In the genomic region with DNA sequence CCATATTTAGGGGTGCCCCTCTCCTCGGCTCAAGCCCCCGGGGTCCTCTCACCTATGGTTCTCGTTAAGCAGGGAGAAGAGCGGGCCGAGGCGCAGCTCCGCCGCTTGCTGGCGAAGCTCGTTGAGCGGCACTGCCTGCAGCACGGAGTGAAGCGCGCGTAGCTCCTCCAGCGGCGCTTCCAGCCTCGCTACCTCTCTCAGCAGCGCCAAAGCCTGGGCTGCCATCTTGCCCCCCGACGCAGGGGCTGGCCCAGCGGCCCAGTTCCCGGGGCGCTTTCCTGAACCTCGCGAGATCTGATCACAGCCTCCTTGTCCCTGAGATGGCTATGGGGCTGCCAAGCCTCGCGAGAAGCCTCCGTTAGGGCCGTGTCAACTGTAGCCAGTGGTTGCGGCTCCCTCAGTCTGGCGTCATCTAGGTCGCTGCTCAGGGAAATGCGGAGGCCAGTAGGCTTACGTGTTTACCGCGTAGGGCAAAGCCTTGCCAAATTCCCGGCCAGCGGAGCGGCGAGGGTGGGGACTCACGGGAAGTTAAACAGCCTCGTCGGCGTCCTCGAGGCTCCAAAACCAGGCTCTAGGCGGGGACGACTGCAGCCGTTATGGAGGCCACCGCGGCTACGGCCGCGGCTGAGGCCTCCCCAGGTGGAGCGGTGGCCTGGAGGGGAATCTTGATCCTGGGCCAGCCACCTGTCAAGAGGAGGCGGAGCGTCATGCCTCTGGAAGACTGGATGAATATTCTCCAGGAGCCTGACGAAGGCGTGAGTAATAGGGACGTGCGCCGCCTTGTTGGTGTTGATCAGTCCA, we compare ENCODE assay signal across 8 cellular contexts. TPM values are rescaled to one million over a fixed set of nuclear protein-coding genes. Genes with fewer than 3 reads are reported as not detected.
DNase-seq lines count a peak whose midpoint lies in the region; ATAC-seq and TF ChIP-seq lines count a peak whose summit lies in the region.

A gene (minus strand): TSS at position 238 of the 801 bp plus-strand sequence. CDS start 13 bp downstream, at position 225.

- H3F3A ChIP-seq in DOHH2 (ENCODE audit: control insufficient read depth, insufficient read depth) = peaks cover 5% of the 10 kb centered on the region; the same call in 1 of the 2 replicates
- H3F3A ChIP-seq in GM23338 (replicated peaks; ENCODE audit: low read depth) = no peaks in the 10 kb centered on the region
- no peaks in the 10 kb centered on the region for H3F3A ChIP-seq in neural cell (ENCODE audit: insufficient read depth, low read length, poor library complexity, severe bottlenecking)

- H3K9me3 Mint-ChIP-seq in GM23338 = no peaks in the 10 kb centered on the region

- TF ChIP-seq EP300 in neural cell (conservative IDR thresholded peaks at IDR 0.05; ENCODE audit: poor library complexity, severe bottlenecking) (peak; percentile 49), stomach (IDR thresholded peaks at IDR 0.05) (peak; percentile 57)

- TF ChIP-seq CTCF in DOHH2 (IDR thresholded peaks at IDR 0.05; ENCODE audit: low read depth, low read length, poor library complexity, severe bottlenecking) = peak; percentile 21
- TF ChIP-seq CTCF in GM23338 (conservative IDR thresholded peaks at IDR 0.05; ENCODE audit: low read depth in 2 of 2) = no peak
- no peak for TF ChIP-seq CTCF in fibroblast of villous mesenchyme (IDR thresholded peaks at IDR 0.05; ENCODE audit: insufficient read depth, low read depth, low read length)
- TF ChIP-seq CTCF in neural cell (IDR thresholded peaks at IDR 0.05; ENCODE audit: poor library complexity, severe bottlenecking) = peak; percentile 37
- no peak for TF ChIP-seq CTCF in stomach (IDR thresholded peaks at IDR 0.05)

- H3K9me3 ChIP-seq in DOHH2 (ENCODE audit: control insufficient read depth, insufficient read depth, low read length) (no peaks in the 10 kb centered on the region), neural cell (ENCODE audit: low read length) (no peaks in the 10 kb centered on the region), stomach (no peaks in the 10 kb centered on the region)

- peak within 1 kb of the TSS; percentile 48 for H3K27ac ChIP-seq in DOHH2 (ENCODE audit: low read depth, low read length)
- peak within 1 kb of the TSS; percentile 98 for H3K27ac ChIP-seq in GM23338 (ENCODE audit: low read depth)
- H3K27ac ChIP-seq in neural cell (ENCODE audit: low read length) = peak within 1 kb of the TSS; percentile 90
- peak within 1 kb of the TSS; percentile 81 to 97 (median 96) for H3K27ac ChIP-seq in stomach

- H3K9me2 ChIP-seq in DOHH2 (replicated peaks; ENCODE audit: control insufficient read depth, low read length) (no peaks in the 10 kb centered on the region), GM23338 (ENCODE audit: insufficient read depth) (no peaks in the 10 kb centered on the region), neural cell (ENCODE audit: insufficient read depth, low read length) (no peaks in the 10 kb centered on the region)

- H3K36me3 Mint-ChIP-seq in GM23338 (ENCODE audit: low read depth) = peaks cover 22% of the 10 kb centered on the region

- H2AFZ ChIP-seq in GM23338 (peak within 1 kb of the TSS; percentile 84), neural cell (ENCODE audit: low read depth, low read length) (peak within 1 kb of the TSS; percentile 92)

- no peaks in the 10 kb centered on the region for H4K20me1 ChIP-seq in DOHH2 (ENCODE audit: control insufficient read depth, insufficient read depth, low read depth, low read length)
- peaks cover 3% of the 10 kb centered on the region; the same call in 1 of the 2 replicates for H4K20me1 ChIP-seq in GM23338 (replicated peaks; ENCODE audit: insufficient read depth)
- no peaks in the 10 kb centered on the region for H4K20me1 ChIP-seq in neural cell (ENCODE audit: insufficient read depth)

- H3K4me2 ChIP-seq in DOHH2 (ENCODE audit: low read length) (peak within 1 kb of the TSS; percentile 86), GM23338 (peak within 1 kb of the TSS; percentile 99), neural cell (ENCODE audit: low read length) (peak within 1 kb of the TSS; percentile 48)

- WGBS in stomach, 5 donors = 3 to 9% (median 6%) methylated on average over 15 to 62 of the region's 62 CpGs

- peak within 1 kb of the TSS; percentile 90 for H3K9ac ChIP-seq in neural cell (ENCODE audit: low read length)

- DNase-seq in GM23338 (ENCODE audit: low spot score) (peak; percentile 100), LoVo (ENCODE audit: low spot score) (peak; percentile 100), SHP77 treated with DMSO at 0.1 percent for 48 hours (lab: John Stamatoyannopoulos, UW) (peak; percentile 95), activated gamma-delta T cell treated with Interleukin-2 at 50 U/mL for 16 hours (peak; percentile 95), fibroblast of villous mesenchyme (ENCODE audit: low read depth) (peak; percentile 100), stomach (peak; percentile 98)

- H3K36me3 ChIP-seq in DOHH2 (ENCODE audit: control insufficient read depth, low read length) (peaks cover 32% of the 10 kb centered on the region), GM23338 (ENCODE audit: insufficient read depth) (peaks cover 4% of the 10 kb centered on the region; the same call in 1 of the 2 replicates), neural cell (ENCODE audit: insufficient read depth, low read length) (no peaks in the 10 kb centered on the region), stomach (peaks cover 0 to 29% (median 8%) of the 10 kb centered on the region in 4 donors)

- ATAC-seq in GM23338 = peak; percentile 98

- H3K79me2 ChIP-seq in DOHH2 (ENCODE audit: control insufficient read depth, low read length) (peaks cover 59% of the 10 kb centered on the region), GM23338 (replicated peaks; ENCODE audit: insufficient read depth) (peaks cover 64% of the 10 kb centered on the region), neural cell (replicated peaks; ENCODE audit: insufficient read depth, low read length) (peaks cover 13% of the 10 kb centered on the region)

- peak within 1 kb of the TSS; percentile 100 for H3K27ac Mint-ChIP-seq in GM23338

- peaks cover 8% of the 10 kb centered on the region for H3K27me3 Mint-ChIP-seq in GM23338 (ENCODE audit: insufficient read depth, low read depth, poor library complexity)

- intact Hi-C loops in stomach (cut with DNase I; ENCODE audit: low total_unique reads) = no loop called here

- peaks cover 25% of the 10 kb centered on the region for H3K4me1 Mint-ChIP-seq in GM23338

- peak; percentile 13 for TF ChIP-seq RAD21 in neural cell (conservative IDR thresholded peaks at IDR 0.05)

- H3K4me1 ChIP-seq in DOHH2 (ENCODE audit: control insufficient read depth, low read length) (peaks cover 33% of the 10 kb centered on the region), GM23338 (ENCODE audit: insufficient read depth) (peaks cover 12% of the 10 kb centered on the region), stomach (peaks cover 15 to 83% (median 47%) of the 10 kb centered on the region in 4 donors)

- H3K4me3 ChIP-seq in DOHH2 (ENCODE audit: low read length) (peak within 1 kb of the TSS; percentile 89), GM23338 (peak within 1 kb of the TSS; percentile 96), fibroblast of villous mesenchyme (ENCODE audit: low read depth, low read length) (peak within 1 kb of the TSS; percentile 99), neural cell (ENCODE audit: low read length) (peak within 1 kb of the TSS; percentile 74), stomach (peak within 1 kb of the TSS; percentile 75 to 92 (median 78))

- peak in 2 of 4 donors; percentile 19 to 59 for TF ChIP-seq POLR2A in stomach (IDR thresholded peaks at IDR 0.05)

- peak within 1 kb of the TSS; percentile 99 for H3K4me3 Mint-ChIP-seq in GM23338

- H3K27me3 ChIP-seq in DOHH2 (ENCODE audit: control insufficient read depth, low read length) (no peaks in the 10 kb centered on the region), GM23338 (ENCODE audit: insufficient read depth) (no peaks in the 10 kb centered on the region), neural cell (ENCODE audit: insufficient read depth, low read depth, low read length) (no peaks in the 10 kb centered on the region), stomach (no peaks in the 10 kb centered on the region)

TF ChIP-seq in GM23338, 12 proteins besides CTCF, POLR2A, EP300 and RAD21 (continues in another document):
- TF ChIP-seq NANOG (IDR thresholded peaks at IDR 0.05; ENCODE audit: borderline replicate concordance) (no peak), CREB1 (CRISPR knock-in tag; IDR thresholded peaks at IDR 0.05; ENCODE audit: low read depth) (peak; percentile 87)

TF ChIP-seq in neural cell, 6 proteins besides CTCF, POLR2A, EP300 and RAD21 (continues in another document):
- peak; percentile 84 for TF ChIP-seq POLR2AphosphoS5 (IDR thresholded peaks at IDR 0.05)
- peak; percentile 35 for TF ChIP-seq SMC3 (conservative IDR thresholded peaks at IDR 0.05; ENCODE audit: poor library complexity)
- TF ChIP-seq, protein P1, sequence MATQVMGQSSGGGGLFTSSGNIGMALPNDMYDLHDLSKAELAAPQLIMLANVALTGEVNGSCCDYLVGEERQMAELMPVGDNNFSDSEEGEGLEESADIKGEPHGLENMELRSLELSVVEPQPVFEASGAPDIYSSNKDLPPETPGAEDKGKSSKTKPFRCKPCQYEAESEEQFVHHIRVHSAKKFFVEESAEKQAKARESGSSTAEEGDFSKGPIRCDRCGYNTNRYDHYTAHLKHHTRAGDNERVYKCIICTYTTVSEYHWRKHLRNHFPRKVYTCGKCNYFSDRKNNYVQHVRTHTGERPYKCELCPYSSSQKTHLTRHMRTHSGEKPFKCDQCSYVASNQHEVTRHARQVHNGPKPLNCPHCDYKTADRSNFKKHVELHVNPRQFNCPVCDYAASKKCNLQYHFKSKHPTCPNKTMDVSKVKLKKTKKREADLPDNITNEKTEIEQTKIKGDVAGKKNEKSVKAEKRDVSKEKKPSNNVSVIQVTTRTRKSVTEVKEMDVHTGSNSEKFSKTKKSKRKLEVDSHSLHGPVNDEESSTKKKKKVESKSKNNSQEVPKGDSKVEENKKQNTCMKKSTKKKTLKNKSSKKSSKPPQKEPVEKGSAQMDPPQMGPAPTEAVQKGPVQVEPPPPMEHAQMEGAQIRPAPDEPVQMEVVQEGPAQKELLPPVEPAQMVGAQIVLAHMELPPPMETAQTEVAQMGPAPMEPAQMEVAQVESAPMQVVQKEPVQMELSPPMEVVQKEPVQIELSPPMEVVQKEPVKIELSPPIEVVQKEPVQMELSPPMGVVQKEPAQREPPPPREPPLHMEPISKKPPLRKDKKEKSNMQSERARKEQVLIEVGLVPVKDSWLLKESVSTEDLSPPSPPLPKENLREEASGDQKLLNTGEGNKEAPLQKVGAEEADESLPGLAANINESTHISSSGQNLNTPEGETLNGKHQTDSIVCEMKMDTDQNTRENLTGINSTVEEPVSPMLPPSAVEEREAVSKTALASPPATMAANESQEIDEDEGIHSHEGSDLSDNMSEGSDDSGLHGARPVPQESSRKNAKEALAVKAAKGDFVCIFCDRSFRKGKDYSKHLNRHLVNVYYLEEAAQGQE (IDR thresholded peaks at IDR 0.05; ENCODE audit: borderline replicate concordance) = peak; percentile 48
- no peak for TF ChIP-seq EZH2 (IDR thresholded peaks at IDR 0.05; ENCODE audit: borderline replicate concordance, insufficient read depth, low read length, poor library complexity, severe bottlenecking)

RNA-seq across cellular contexts. Expression of the gene that starts here (rescaled TPM):
- total RNA-seq in GM23338 (2014; rRNA removed; shearing (Covaris generic)) = 40.5 and 49.4 TPM in 2 replicates
- polyA plus RNA-seq in GM23338 (2016; fragmentation: Nextera tagmentation; extraction: Ambion mirVana) (21.9 and 23.9 TPM in 2 replicates), neural cell (11.1 and 11.7 TPM in 2 replicates), stomach (10 to 100 TPM; 14.8 to 18.5 (median 15.7) TPM)
- total RNA-seq in fibroblast of villous mesenchyme (35.1 and 50.1 TPM in 2 replicates), stomach (10 to 100 TPM; 18.8 to 39.1 (median 28.4) TPM)
- polyA minus RNA-seq in neural cell = 15.3 and 16.7 TPM in 2 replicates

Comparison
In these comparisons a context has a peak if more than half of its experiments do, and no peak if none do; other contexts are left out.
1. Peak in every context shown above with its lines: DNase-seq, ATAC-seq, H3K4me3 ChIP-seq and H3K27ac ChIP-seq.
2. H3K27ac ChIP-seq: peak in every context shown above with its lines; median percentile 98 in GM23338; 96 in stomach; 90 in neural cell; 48 in DOHH2.
3. H3K4me2 ChIP-seq: peak in every context shown above with its lines; median percentile 99 in GM23338; 86 in DOHH2; 48 in neural cell.
4. CTCF ChIP-seq: peak in DOHH2 (single experiment) and neural cell (single experiment); none in GM23338 (0 of 2), fibroblast of villous mesenchyme (single experiment) and stomach (0 of 7).